In the genomic region with DNA sequence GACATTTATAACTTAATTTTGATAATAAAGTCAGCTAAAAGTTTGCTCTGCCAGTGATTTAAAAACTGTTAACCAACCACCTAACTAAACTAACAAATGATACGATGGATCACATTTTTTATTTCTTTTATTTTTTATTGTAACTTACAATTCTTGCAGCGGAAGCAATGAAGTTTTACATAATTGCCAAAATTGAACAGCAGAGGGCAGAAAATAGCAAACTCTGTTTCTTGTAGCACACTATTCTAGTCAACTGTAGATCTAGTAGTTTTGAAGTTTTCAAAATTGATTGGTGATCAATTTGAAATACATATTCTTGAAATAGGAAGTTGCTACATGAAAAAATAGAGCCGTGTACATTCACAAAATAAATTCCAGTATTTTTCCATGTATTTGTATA, we compare ENCODE assay signal across 9 cellular contexts. TPM values are rescaled to one million over a fixed set of nuclear protein-coding genes. Genes with fewer than 3 reads are reported as not detected.
DNase-seq lines count a peak whose midpoint lies in the region; TF ChIP-seq lines count a peak whose summit lies in the region.
"Had no signal": no experiment of that assay in that cellular context is flagged by ENCODE, and none has a peak within 500 bp of the region (broad histone marks: within the 10 kb centered on the region; RNA-seq: fewer than 3 reads in every experiment).

No MANE protein-coding gene starts in this region.

- H4K20me1 ChIP-seq in smooth muscle cell (ENCODE audit: low read depth): no peaks in the 10 kb centered on the region

- DNase-seq in NCI-H2029 treated with DMSO at 0.1 percent for 48 hours (lab: John Stamatoyannopoulos, UW) (peak; percentile 29), NCI-H2029 (lab: John Stamatoyannopoulos, UW) (no peak), NCI-H446 treated with DMSO at 0.1 percent for 48 hours (lab: John Stamatoyannopoulos, UW) (peak; percentile 22), epithelial cell of proximal tubule (ENCODE audit: low read depth) (no peak), smooth muscle cell (lab: John Stamatoyannopoulos, UW; ENCODE audit: unreplicated experiment) (no peak), GOT3 (lab: John Stamatoyannopoulos, UW) (no peak), NCI-H187 treated with DMSO at 0.1 percent for 48 hours (lab: John Stamatoyannopoulos, UW) (no peak), NCI-H1048 (lab: John Stamatoyannopoulos, UW) (no peak)
- DNase-seq: CD4-positive, CD25-positive, alpha-beta regulatory T cell had no signal

- no peaks in the 10 kb centered on the region for H3K79me2 ChIP-seq in smooth muscle cell (ENCODE audit: low read depth)

- no peaks in the 10 kb centered on the region for H3K36me3 ChIP-seq in smooth muscle cell (ENCODE audit: low read depth)

- H2AFZ ChIP-seq in smooth muscle cell (ENCODE audit: low read depth): no peak overlapping the region

- 36% methylated on average over 3 of the region's 3 CpGs for WGBS in smooth muscle cell (ENCODE audit: low lambda C conversion rate)

- no peaks in the 10 kb centered on the region for H3K9me3 ChIP-seq in smooth muscle cell (replicated peaks; ENCODE audit: low read depth)

- H3K4me2 ChIP-seq in smooth muscle cell: no peak overlapping the region

- peaks cover 42% of the 10 kb centered on the region for H3K27me3 ChIP-seq in smooth muscle cell (ENCODE audit: low read depth)

- H3K4me3 ChIP-seq in epithelial cell of proximal tubule (ENCODE audit: low read depth, low read length) (no peak overlapping the region), smooth muscle cell (no peak overlapping the region)

- no peak overlapping the region for H3K9ac ChIP-seq in smooth muscle cell (ENCODE audit: low read depth)

- peaks cover 5% of the 10 kb centered on the region for H3K4me1 ChIP-seq in smooth muscle cell (ENCODE audit: low read depth)

- no peak overlapping the region for H3K27ac ChIP-seq in smooth muscle cell (ENCODE audit: low read depth)

- no peaks in the 10 kb centered on the region for H3F3A ChIP-seq in smooth muscle cell (ENCODE audit: low read depth)

- peak; percentile 66 for TF ChIP-seq CTCF in epithelial cell of proximal tubule (conservative IDR thresholded peaks at IDR 0.05; ENCODE audit: low read depth, low read length)
- peak; percentile 65 for TF ChIP-seq CTCF in smooth muscle cell (IDR thresholded peaks at IDR 0.05; ENCODE audit: borderline replicate concordance, insufficient read depth, poor library complexity, severe bottlenecking)

RNA-seq across cellular contexts. Expression of gene GRIA2, which starts 2.8 kb away (rescaled TPM):
- not detected in 2 replicates for total RNA-seq in epithelial cell of proximal tubule
- total RNA-seq in smooth muscle cell: 0.04 TPM in 1 of 2 replicates, not detected in the other
- not detected in 2 replicates for polyA plus RNA-seq in smooth muscle cell
- total RNA-seq: CD4-positive, CD25-positive, alpha-beta regulatory T cell had no signal
- polyA plus RNA-seq: CD4-positive, CD25-positive, alpha-beta regulatory T cell had no signal

Comparison
In these comparisons a context has a peak if more than half of its experiments do, and no peak if none do; other contexts are left out.
1. DNase-seq: peak in NCI-H2029 treated with DMSO at 0.1 percent for 48 hours (single experiment) and NCI-H446 treated with DMSO at 0.1 percent for 48 hours (single experiment); none in NCI-H2029 (single experiment), epithelial cell of proximal tubule (single experiment), smooth muscle cell (single experiment), GOT3 (single experiment), NCI-H187 treated with DMSO at 0.1 percent for 48 hours (single experiment) and NCI-H1048 (single experiment).